23 cellular contexts compared by ENCODE assay signal in genomic region chr11:119538748-119539147, GRCh38.
DNase-seq lines count a peak whose midpoint lies in the region; ATAC-seq and TF ChIP-seq lines count a peak whose summit lies in the region.
"Had no signal": no experiment of that assay in that cellular context is flagged by ENCODE, and none has a peak within 500 bp of the region (broad histone marks: within the 10 kb centered on the region; RNA-seq: fewer than 3 reads in every experiment).

No MANE protein-coding gene starts in this region.

- intact Hi-C loops in MCF 10A (cut with micrococcal nuclease): no loop called here
- intact Hi-C loops in breast epithelium (cut with DNase I; ENCODE audit: low total_unique reads): no loop called here
- intact Hi-C loops in psoas muscle (cut with DNase I): no loop called here

- peaks cover 69% of the 10 kb centered on the region for H3K27me3 Mint-ChIP-seq in MCF 10A (ENCODE audit: insufficient read depth, unreplicated experiment)

- no peak overlapping the region for H3K4me3 Mint-ChIP-seq in MCF 10A (ENCODE audit: unreplicated experiment)
- H3K4me3 Mint-ChIP-seq: activated T-cell treated with anti-CD3 and anti-CD28 coated beads, Interleukin-2, amount 50 U/mL, for 72 hours; CD8-positive, alpha-beta T cell; stimulated activated naive B cell treated with anti-CD40 and anti-IgM and Interleukin-4, amounts not matched to agents 10 μg/mL and 1 μg/mL and 100 μg/mL, for 72 hours had no signal

- H4K20me1 ChIP-seq in hepatocyte (ENCODE audit: insufficient read depth, poor library complexity, severe bottlenecking): no peaks in the 10 kb centered on the region

- no peaks in the 10 kb centered on the region for H3K79me2 ChIP-seq in hepatocyte

- no peak overlapping the region for H2AFZ ChIP-seq in hepatocyte
- H2AFZ ChIP-seq: PC-9 had no signal

- no TSS peak for BruUV-seq in MCF 10A (replicated peaks; lab: Mats Ljungman, UMichigan)

- H3K27me3 ChIP-seq in breast epithelium (no peaks in the 10 kb centered on the region), hepatocyte (no peaks in the 10 kb centered on the region), psoas muscle (ENCODE audit: insufficient read depth in 3 of 3, low read length in 2 of 3) (peaks cover 0 to 6% (median 2%) of the 10 kb centered on the region in 3 donors), H7 (ENCODE audit: control insufficient read depth, insufficient read depth, low read length) (no peaks in the 10 kb centered on the region)

- TF ChIP-seq POLR2A in breast epithelium (IDR thresholded peaks at IDR 0.05): no peak

- DNase-seq in MCF 10A (ENCODE audit: unreplicated experiment) (peak; percentile 37), breast epithelium (ENCODE audit: low spot score in 2 of 2) (no peak), SKM-1 (lab: John Stamatoyannopoulos, UW; ENCODE audit: unreplicated experiment) (peak; percentile 79), hepatocyte (ENCODE audit: low spot score) (peak; percentile 2), psoas muscle (no peak), NCI-H2081 treated with DMSO at 0.1 percent for 48 hours (lab: John Stamatoyannopoulos, UW) (no peak), GM20000 (ENCODE audit: low spot score) (no peak), H7 (no peak)
- DNase-seq: activated CD4-positive, alpha-beta T cell treated with anti-CD3 and anti-CD28 coated beads, Interleukin-2, amount 50 U/mL, for 48 hours; activated T-cell treated with anti-CD3 and anti-CD28 coated beads, Interleukin-2, amount 50 U/mL, for 72 hours; CD8-positive, alpha-beta T cell; central memory CD4-positive, alpha-beta T cell; effector memory CD4-positive, alpha-beta T cell; foreskin keratinocyte; KG1; left ventricle myocardium inferior; NCI-H510A; PC-9; SK-N-SH; stimulated activated CD4-positive, alpha-beta T cell treated with anti-CD3 and anti-CD28 coated beads, Interleukin-12 subunit alpha, Interleukin-12 subunit beta, amount 100 ng/mL, for 4 hours; stimulated activated naive B cell treated with anti-CD40 and anti-IgM and Interleukin-4, amounts not matched to agents 10 μg/mL and 1 μg/mL and 100 μg/mL, for 72 hours had no signal

- H3K4me1 ChIP-seq in breast epithelium: no peaks in the 10 kb centered on the region
- H3K4me1 ChIP-seq in hepatocyte (ENCODE audit: insufficient read depth): no peaks in the 10 kb centered on the region
- H3K4me1 ChIP-seq in psoas muscle: no peaks in the 10 kb centered on the region
- H3K4me1 ChIP-seq: A549, foreskin keratinocyte, left ventricle myocardium inferior, prostate gland had no signal

- TF ChIP-seq CTCF in MCF 10A (IDR thresholded peaks at IDR 0.05; ENCODE audit: unreplicated experiment) (no peak), breast epithelium (IDR thresholded peaks at IDR 0.05) (no peak), hepatocyte (IDR thresholded peaks at IDR 0.05; ENCODE audit: poor library complexity) (no peak), psoas muscle (IDR thresholded peaks at IDR 0.05) (no peak), GM20000 (IDR thresholded peaks at IDR 0.05; ENCODE audit: extremely low read depth, missing control alignments) (no peak)

- H3K4me3 ChIP-seq in breast epithelium: no peak overlapping the region
- no peak overlapping the region for H3K4me3 ChIP-seq in hepatocyte
- no peak overlapping the region for H3K4me3 ChIP-seq in psoas muscle
- no peak overlapping the region for H3K4me3 ChIP-seq in H7 (ENCODE audit: insufficient read depth, low read depth, low read length)
- H3K4me3 ChIP-seq: A549, left ventricle myocardium inferior, PC-9, prostate gland had no signal

- ATAC-seq in psoas muscle: no peak
- ATAC-seq: A549; activated T-cell treated with anti-CD3 and anti-CD28 coated beads, Interleukin-2, amount 50 U/mL, for 72 hours; CD8-positive, alpha-beta T cell; foreskin keratinocyte; stimulated activated naive B cell treated with anti-CD40 and anti-IgM and Interleukin-4, amounts not matched to agents 10 μg/mL and 1 μg/mL and 100 μg/mL, for 72 hours had no signal

- H3K9me3 ChIP-seq in breast epithelium: no peaks in the 10 kb centered on the region
- H3K9me3 ChIP-seq in hepatocyte (ENCODE audit: low read depth): no peaks in the 10 kb centered on the region
- H3K9me3 ChIP-seq in psoas muscle: no peaks in the 10 kb centered on the region
- H3K9me3 ChIP-seq: A549, left ventricle myocardium inferior, prostate gland, SK-N-SH had no signal

- H3K9me2 ChIP-seq in hepatocyte (replicated peaks; ENCODE audit: insufficient read depth): no peaks in the 10 kb centered on the region
- H3K9me2 ChIP-seq: SK-N-SH had no signal

- no peaks in the 10 kb centered on the region for H3K9me3 Mint-ChIP-seq in MCF 10A (ENCODE audit: unreplicated experiment)
- H3K9me3 Mint-ChIP-seq: activated T-cell treated with anti-CD3 and anti-CD28 coated beads, Interleukin-2, amount 50 U/mL, for 72 hours; CD8-positive, alpha-beta T cell; stimulated activated naive B cell treated with anti-CD40 and anti-IgM and Interleukin-4, amounts not matched to agents 10 μg/mL and 1 μg/mL and 100 μg/mL, for 72 hours had no signal

- H3K36me3 ChIP-seq in breast epithelium: no peaks in the 10 kb centered on the region
- H3K36me3 ChIP-seq in hepatocyte (replicated peaks; ENCODE audit: insufficient read depth, low read depth): no peaks in the 10 kb centered on the region
- H3K36me3 ChIP-seq in psoas muscle (ENCODE audit: insufficient read depth in 1 of 2, low read depth in 1 of 2): no peaks in the 10 kb centered on the region
- no peaks in the 10 kb centered on the region for H3K36me3 ChIP-seq in H7 (replicated peaks; ENCODE audit: control insufficient read depth, insufficient read depth, low read length)
- H3K36me3 ChIP-seq: left ventricle myocardium inferior, prostate gland had no signal

- no peaks in the 10 kb centered on the region for H3K4me1 Mint-ChIP-seq in MCF 10A (ENCODE audit: insufficient read depth, unreplicated experiment)

- CTCF ChIA-PET in MCF 10A (lab: Yijun Ruan, JAX): interaction anchor here (0.6 kb wide), 1 partner anchor 578 kb away, joined by 3 read pairs; no protein-coding TSS in a partner anchor

- POLR2A ChIA-PET in MCF 10A (lab: Yijun Ruan, JAX): no interaction called here

- no peak overlapping the region for H3K4me2 ChIP-seq in hepatocyte
- H3K4me2 ChIP-seq: A549, PC-9, SK-N-SH had no signal

- no peak overlapping the region for H3K27ac Mint-ChIP-seq in MCF 10A (ENCODE audit: low read depth, unreplicated experiment)
- H3K27ac Mint-ChIP-seq: activated T-cell treated with anti-CD3 and anti-CD28 coated beads, Interleukin-2, amount 50 U/mL, for 72 hours; CD8-positive, alpha-beta T cell; stimulated activated naive B cell treated with anti-CD40 and anti-IgM and Interleukin-4, amounts not matched to agents 10 μg/mL and 1 μg/mL and 100 μg/mL, for 72 hours had no signal

- no peak overlapping the region for H3K27ac ChIP-seq in breast epithelium
- H3K27ac ChIP-seq in hepatocyte: no peak overlapping the region
- no peak overlapping the region for H3K27ac ChIP-seq in psoas muscle
- H3K27ac ChIP-seq: A549, foreskin keratinocyte, left ventricle myocardium inferior, PC-9, prostate gland had no signal

- 88% methylated on average over 2 of the region's 2 CpGs for WGBS in hepatocyte (ENCODE audit: low lambda C conversion rate, missing lambda C conversion rate)
- WGBS in psoas muscle, 3 donors: 88 to 92% (median 89%) methylated on average over 2 of the region's 2 CpGs

- H3K36me3 Mint-ChIP-seq in MCF 10A (ENCODE audit: insufficient read depth, unreplicated experiment): no peaks in the 10 kb centered on the region
- H3K36me3 Mint-ChIP-seq: CD8-positive, alpha-beta T cell; stimulated activated naive B cell treated with anti-CD40 and anti-IgM and Interleukin-4, amounts not matched to agents 10 μg/mL and 1 μg/mL and 100 μg/mL, for 72 hours had no signal

Comparison
In these comparisons a context has a peak if more than half of its experiments do, and no peak if none do; other contexts are left out.
1. DNase-seq: peak in MCF 10A (single experiment), SKM-1 (single experiment) and hepatocyte (single experiment); none in breast epithelium (0 of 2), psoas muscle (0 of 2), NCI-H2081 treated with DMSO at 0.1 percent for 48 hours (single experiment), GM20000 (single experiment) and H7 (single experiment).